In the genomic region with DNA sequence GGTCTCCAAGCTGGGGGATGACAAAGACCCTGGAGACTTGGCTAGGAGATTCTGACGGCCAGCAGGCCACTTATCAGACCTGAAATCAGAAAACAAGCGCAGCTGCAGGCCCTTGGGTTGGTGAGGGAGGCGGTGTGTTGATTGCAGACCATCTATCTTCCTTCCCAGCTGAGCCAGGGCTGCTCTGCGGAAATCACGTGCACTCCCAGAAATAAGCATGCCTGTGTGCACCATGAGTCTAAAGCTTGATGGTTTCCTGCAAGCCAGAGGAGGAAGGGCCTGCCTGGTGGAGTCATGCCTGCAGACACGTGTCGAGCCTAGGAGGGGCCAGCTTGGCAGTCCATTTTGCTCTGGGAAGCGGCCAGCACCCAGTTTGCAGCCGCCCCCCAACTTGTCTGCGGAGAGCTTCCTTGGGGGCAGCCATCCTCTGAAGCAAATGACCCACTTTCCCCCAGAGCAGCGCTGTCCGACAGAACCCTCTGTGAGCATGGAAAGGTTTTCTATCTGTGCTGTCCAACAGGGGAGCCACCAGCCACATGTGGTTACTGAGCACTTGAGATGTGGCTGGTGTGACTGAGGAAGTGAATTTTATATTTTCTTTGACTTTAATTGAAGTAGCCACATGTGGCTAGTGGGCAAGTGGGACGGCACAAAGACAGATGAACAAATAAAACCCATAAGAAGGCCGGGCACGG, we compare ENCODE assay signal across 13 cellular contexts.
DNase-seq lines count a peak whose midpoint lies in the region; ATAC-seq, FAIRE-seq and TF ChIP-seq lines count a peak whose summit lies in the region.
"Had no signal": no experiment of that assay in that cellular context is flagged by ENCODE, and none has a peak within 500 bp of the region (broad histone marks: within the 10 kb centered on the region; RNA-seq: fewer than 3 reads in every experiment).

No MANE protein-coding gene starts in this region.

- H3K4me3 ChIP-seq in BE2C (ENCODE audit: low read depth, low read length) (no peak overlapping the region), endothelial cell of umbilical vein (replicated peaks in 1 of 3; ENCODE audit: insufficient read depth in 1 of 3, low read depth in 1 of 3, low read length in 3 of 3) (no peak overlapping the region)
- H3K4me3 ChIP-seq: body of pancreas, esophagus muscularis mucosa, skin epidermis had no signal

- DNase-seq in BE2C (peak; percentile 77), NCI-H1092 (lab: John Stamatoyannopoulos, UW) (peak; percentile 69), endothelial cell of umbilical vein (ENCODE audit: low read depth, low spot score) (peak; percentile 89), medulla oblongata (ENCODE audit: extremely low spot score) (peak; percentile 51), T-cell (no peak)
- no peak for DNase-seq in activated CD8-positive, alpha-beta memory T cell treated with anti-CD3 and anti-CD28 coated beads, Interleukin-2, amount 50 U/mL, for 4 hours
- DNase-seq in stimulated activated CD4-positive, alpha-beta T cell treated with anti-CD3 and anti-CD28 coated beads, Interleukin-12 subunit alpha, Interleukin-12 subunit beta, amount 100 ng/mL, for 4 hours = no peak
- DNase-seq: AML-193, HCEC 1CT had no signal

- TF ChIP-seq POLR2A in endothelial cell of umbilical vein (IDR thresholded peaks at IDR 0.05; ENCODE audit: low read depth, low read length) = no peak

- peak; percentile 99 for FAIRE-seq in endothelial cell of umbilical vein (lab: Jason Lieb, UNC)

- no peak overlapping the region for H3K27ac Mint-ChIP-seq in T-cell

- CTCF ChIA-PET in endothelial cell of umbilical vein (lab: Charles Lee) = interaction anchor here (0.6 to 1.1 kb wide), 2 partner anchors 11 to 863 kb away, joined by 3 to 5 read pairs; no protein-coding TSS in a partner anchor
- CTCF ChIA-PET in T-cell (lab: Charles Lee) = no interaction called here

- no TSS peak for BruUV-seq in endothelial cell of umbilical vein (replicated peaks; lab: Mats Ljungman, UMichigan)

- peaks cover 0 to 1% of the 10 kb centered on the region in 2 donors for H3K27me3 Mint-ChIP-seq in T-cell

- no peaks in the 10 kb centered on the region for H4K20me1 ChIP-seq in endothelial cell of umbilical vein (replicated peaks; ENCODE audit: control insufficient read depth, extremely low read depth, insufficient read depth, low read length)

- no peak overlapping the region for H3K4me3 Mint-ChIP-seq in T-cell

- H3K36me3 ChIP-seq in BE2C (no peaks in the 10 kb centered on the region), endothelial cell of umbilical vein (ENCODE audit: control insufficient read depth in 2 of 2, extremely low read depth in 1 of 2, insufficient read depth in 2 of 2, low read length in 2 of 2) (no peaks in the 10 kb centered on the region)
- H3K36me3 ChIP-seq: esophagus muscularis mucosa had no signal

- intact Hi-C loops in endothelial cell of umbilical vein (cut with micrococcal nuclease) = loop anchor here (2.0 kb wide), 1 partner anchor 29 kb away; no protein-coding TSS in a partner anchor

- H3K9me3 Mint-ChIP-seq in T-cell = peaks cover 0 to 4% (median 0%) of the 10 kb centered on the region in 3 donors

- H3K36me3 Mint-ChIP-seq in T-cell = no peaks in the 10 kb centered on the region

- dilution Hi-C loops in endothelial cell of umbilical vein (cut with MboI; ENCODE audit: extremely low pct_ligation_motif_present, low sequenced_read_pairs) = no loop called here

- H3K79me2 ChIP-seq in endothelial cell of umbilical vein (ENCODE audit: control insufficient read depth, insufficient read depth, low read length) = no peaks in the 10 kb centered on the region

- no peaks in the 10 kb centered on the region for H3K9me3 ChIP-seq in BE2C
- no peaks in the 10 kb centered on the region for H3K9me3 ChIP-seq in endothelial cell of umbilical vein (replicated peaks; ENCODE audit: control insufficient read depth, insufficient read depth, low read length)
- H3K9me3 ChIP-seq: body of pancreas had no signal

- H3K27ac ChIP-seq in endothelial cell of umbilical vein (ENCODE audit: insufficient read depth, low read depth, low read length) = no peak overlapping the region
- H3K27ac ChIP-seq: body of pancreas, esophagus muscularis mucosa, skin epidermis had no signal

- no peak overlapping the region for H2AFZ ChIP-seq in endothelial cell of umbilical vein (ENCODE audit: low read depth, low read length)

- H3K4me2 ChIP-seq in endothelial cell of umbilical vein (ENCODE audit: insufficient read depth, low read length) = no peak overlapping the region

- H3K4me1 ChIP-seq in BE2C (peaks cover 14% of the 10 kb centered on the region), endothelial cell of umbilical vein (ENCODE audit: control insufficient read depth, extremely low read depth, insufficient read depth, low read length) (peaks cover 7% of the 10 kb centered on the region)
- H3K4me1 ChIP-seq: body of pancreas had no signal

- H3K4me1 Mint-ChIP-seq in T-cell = peaks cover 10 to 11% (median 11%) of the 10 kb centered on the region in 3 donors

- POLR2A ChIA-PET in endothelial cell of umbilical vein (lab: Charles Lee) = interaction anchor here (0.7 kb wide), 1 partner anchor 365 kb away, joined by 3 read pairs; no protein-coding TSS in a partner anchor
- POLR2A ChIA-PET in T-cell (lab: Charles Lee) = no interaction called here

- TF ChIP-seq CTCF in BE2C (IDR thresholded peaks at IDR 0.05; ENCODE audit: low read depth, low read length) (no peak), endothelial cell of umbilical vein (IDR thresholded peaks at IDR 0.05; ENCODE audit: extremely low read depth in 1 of 2, insufficient read depth in 1 of 2, low read depth in 1 of 2, low read length in 2 of 2) (no peak)

- H3K27me3 ChIP-seq in BE2C (no peaks in the 10 kb centered on the region), endothelial cell of umbilical vein (ENCODE audit: control insufficient read depth in 2 of 2, insufficient read depth in 2 of 2, low read length in 2 of 2) (no peaks in the 10 kb centered on the region)
- H3K27me3 ChIP-seq: body of pancreas, esophagus muscularis mucosa had no signal

- ATAC-seq in HG02763 (IDR thresholded peaks at IDR 0.05; ENCODE audit: unreplicated experiment) (no peak), T-cell (replicated peaks in 1 of 4) (no peak)
- ATAC-seq: body of pancreas had no signal

- H3K9me1 ChIP-seq in endothelial cell of umbilical vein (replicated peaks; ENCODE audit: control insufficient read depth, extremely low read depth, insufficient read depth, low read length) = no peaks in the 10 kb centered on the region

- peak overlapping the region; percentile 3 for H3K9ac ChIP-seq in endothelial cell of umbilical vein (replicated peaks; ENCODE audit: extremely low read depth, insufficient read depth, low read length)

TF ChIP-seq in endothelial cell of umbilical vein, 7 proteins besides CTCF, POLR2A, EP300 and RAD21:
- TF ChIP-seq MAX (IDR thresholded peaks at IDR 0.05; ENCODE audit: insufficient read depth, insufficient read length) (peak; percentile 87), EZH2 (IDR thresholded peaks at IDR 0.05; ENCODE audit: borderline replicate concordance, low read depth, low read length, severe bottlenecking) (no peak), POLR2AphosphoS5 (IDR thresholded peaks at IDR 0.05; ENCODE audit: insufficient read depth, low read depth, low read length) (peak; percentile 31), JUN (IDR thresholded peaks at IDR 0.05; ENCODE audit: borderline replicate concordance, insufficient read depth, insufficient read length, low read depth) (peak; percentile 7), MYC (IDR thresholded peaks at IDR 0.05; ENCODE audit: low read depth, low read length) (peak; percentile 68), GATA2 (IDR thresholded peaks at IDR 0.05; ENCODE audit: insufficient read depth, insufficient read length, low read depth, low read length) (peak; percentile 86), FOS (IDR thresholded peaks at IDR 0.05; ENCODE audit: borderline replicate concordance, insufficient read depth, low read length) (peak; percentile 17)

Comparison
In these comparisons a context has a peak if more than half of its experiments do, and no peak if none do; other contexts are left out.
1. DNase-seq: peak in BE2C (single experiment), NCI-H1092 (single experiment), endothelial cell of umbilical vein (single experiment) and medulla oblongata (single experiment); none in activated CD8-positive, alpha-beta memory T cell treated with anti-CD3 and anti-CD28 coated beads, Interleukin-2, amount 50 U/mL, for 4 hours (single experiment), stimulated activated CD4-positive, alpha-beta T cell treated with anti-CD3 and anti-CD28 coated beads, Interleukin-12 subunit alpha, Interleukin-12 subunit beta, amount 100 ng/mL, for 4 hours (single experiment) and T-cell (0 of 34).